Comparison of ENCODE assay signal across 8 cellular contexts in genomic region chr19:4063369-4064072, GRCh38. TPM values are rescaled to one million over a fixed set of nuclear protein-coding genes. Genes with fewer than 3 reads are reported as not detected.
DNase-seq lines count a peak whose midpoint lies in the region; ATAC-seq and TF ChIP-seq lines count a peak whose summit lies in the region.

No MANE protein-coding gene starts in this region.

- H3K36me3 Mint-ChIP-seq in mesothelial cell of epicardium: no peaks in the 10 kb centered on the region

- peak overlapping the region; percentile 81 for H3K27ac Mint-ChIP-seq in mesothelial cell of epicardium

- H3K9me3 ChIP-seq in breast epithelium: no peaks in the 10 kb centered on the region

- H3K36me3 ChIP-seq in breast epithelium: no peaks in the 10 kb centered on the region

- H3K9me3 Mint-ChIP-seq in mesothelial cell of epicardium: no peaks in the 10 kb centered on the region

- no peaks in the 10 kb centered on the region for H3K27me3 ChIP-seq in breast epithelium

- TF ChIP-seq CTCF in 22Rv1 (IDR thresholded peaks at IDR 0.05): peak; percentile 29
- TF ChIP-seq CTCF in HFF-Myc (IDR thresholded peaks at IDR 0.05; ENCODE audit: low read depth, low read length, missing control alignments): no peak
- no peak for TF ChIP-seq CTCF in breast epithelium (IDR thresholded peaks at IDR 0.05)
- TF ChIP-seq CTCF in mesothelial cell of epicardium (IDR thresholded peaks at IDR 0.05; ENCODE audit: unreplicated experiment): no peak

- intact Hi-C loops in breast epithelium (cut with DNase I; ENCODE audit: low total_unique reads): loop anchor here (5.0 kb wide), 1 partner anchor 81 kb away; no protein-coding TSS in a partner anchor

- no peak for TF ChIP-seq POLR2A in breast epithelium (IDR thresholded peaks at IDR 0.05)

- H3K4me3 Mint-ChIP-seq in mesothelial cell of epicardium: peak overlapping the region; percentile 72

- peaks cover 20% of the 10 kb centered on the region for H3K4me1 Mint-ChIP-seq in mesothelial cell of epicardium

- H3K27ac ChIP-seq in 22Rv1 (peak overlapping the region; percentile 97), breast epithelium (peak overlapping the region; percentile 97 to 100)

- ATAC-seq in HG03135 (IDR thresholded peaks at IDR 0.05; ENCODE audit: unreplicated experiment): no peak
- no peak for ATAC-seq in HG03139 (IDR thresholded peaks at IDR 0.05; ENCODE audit: unreplicated experiment)
- no peak for ATAC-seq in HG03159 (IDR thresholded peaks at IDR 0.05; ENCODE audit: unreplicated experiment)

- H3K4me1 ChIP-seq in breast epithelium: peaks cover 46 to 49% of the 10 kb centered on the region in 2 donors

- DNase-seq in HFF-Myc (ENCODE audit: extremely low read depth, low read depth) (no peak), breast epithelium (ENCODE audit: low spot score in 2 of 2) (no peak), mesothelial cell of epicardium (ENCODE audit: low spot score in 2 of 2, unreplicated experiment in 2 of 2) (no peak), inferior parietal cortex (ENCODE audit: extremely low spot score) (no peak)

- peak overlapping the region; percentile 93 for H3K4me3 ChIP-seq in HFF-Myc (replicated peaks; ENCODE audit: low read depth, low read length)
- H3K4me3 ChIP-seq in breast epithelium: peak overlapping the region; percentile 83 to 98 (median 92)

- no peaks in the 10 kb centered on the region for H3K27me3 Mint-ChIP-seq in mesothelial cell of epicardium (ENCODE audit: low read depth)

RNA-seq across cellular contexts. Expression of gene ZBTB7A, which starts 3.2 kb away (rescaled TPM):
- total RNA-seq in breast epithelium: 10 to 100 TPM; 29.0 to 38.7 (median 29.8) TPM
- 27.3 to 27.9 TPM (median 27.7 TPM) in 3 replicates for total RNA-seq in mesothelial cell of epicardium

RNA-seq across cellular contexts. Expression of gene PIAS4, which starts 56.0 kb away (rescaled TPM):
- total RNA-seq in breast epithelium: 10 to 100 TPM in 2 of 3 donors, 1 to 10 TPM in 1; 9.4 to 17.0 (median 15.7) TPM
- 47.9 to 50.1 TPM (median 48.0 TPM) in 3 replicates for total RNA-seq in mesothelial cell of epicardium
